In the genomic region with DNA sequence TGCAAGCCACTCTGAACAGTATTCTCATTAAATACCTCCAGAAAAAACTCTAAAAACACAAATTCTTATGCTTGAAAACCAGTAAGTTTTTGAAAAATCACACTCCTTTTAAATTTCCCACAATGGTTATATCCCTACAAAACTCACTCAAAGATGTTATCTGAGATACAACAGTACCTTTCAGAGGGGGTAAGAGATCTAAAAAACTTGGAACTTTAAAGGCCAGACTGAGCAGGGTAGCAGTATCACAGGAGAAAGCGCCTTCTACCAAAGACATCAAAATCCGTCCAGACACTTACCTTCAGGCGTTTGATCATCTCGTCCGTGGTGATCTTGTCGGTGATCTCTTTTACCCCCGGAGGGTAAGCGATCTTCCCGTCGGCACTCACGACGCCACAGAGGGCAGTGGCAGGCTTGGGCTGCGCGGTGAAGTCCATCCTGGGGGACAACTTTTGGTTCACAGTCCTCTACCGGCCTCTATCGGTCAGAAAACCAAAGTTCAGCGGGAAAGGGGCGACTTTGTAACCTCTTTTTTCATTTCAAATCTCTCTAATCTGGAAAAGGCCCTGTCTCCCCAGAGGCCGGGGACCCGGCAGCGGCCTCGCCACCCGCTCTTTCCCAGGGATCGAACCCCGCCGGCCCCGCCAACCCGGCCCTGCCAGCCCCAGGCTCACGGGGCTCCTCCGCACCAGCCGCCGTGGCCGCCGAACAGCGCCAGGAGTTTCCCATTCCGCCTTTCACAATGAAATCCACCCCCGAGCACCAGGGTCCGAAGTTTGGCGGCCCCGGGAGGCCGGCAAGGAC, we compare ENCODE assay signal across 8 cellular contexts. TPM values are rescaled to one million over a fixed set of nuclear protein-coding genes. Genes with fewer than 3 reads are reported as not detected.
A peak's percentile ranks its signal among the peaks of the same experiment; 100 is the strongest.
DNase-seq lines count a peak whose midpoint lies in the region; ATAC-seq, FAIRE-seq and TF ChIP-seq lines count a peak whose summit lies in the region.

No MANE protein-coding gene starts in this region.

- peak overlapping the region; percentile 61 to 97 (median 95) for H3K4me3 ChIP-seq in pancreas
- H3K4me3 ChIP-seq in thyroid gland (replicated peaks in 1 of 3), result peak overlapping the region; percentile 90 to 95 (median 95)

- DNase-seq in EL (peak; percentile 87), NCI-H1105 treated with DMSO at 0.1 percent for 48 hours (lab: John Stamatoyannopoulos, UW) (peak; percentile 64), SW 1271 (lab: John Stamatoyannopoulos, UW) (peak; percentile 72 to 88), cardiac septum (ENCODE audit: low spot score) (peak; percentile 86), pancreas (peak; percentile 66 to 79 (median 76)), thyroid gland (peak; percentile 81)

- no peak for FAIRE-seq in pancreas (lab: Jason Lieb, UNC)

- 1 to 2% (median 1%) methylated on average over 39 to 41 of the region's 41 CpGs for WGBS in adipose tissue, 3 donors
- 1% methylated on average over 41 of the region's 41 CpGs for WGBS in pancreas, 2 donors
- WGBS in thyroid gland, 2 donors, result 1% methylated on average over 25 to 27 of the region's 41 CpGs

- peak; percentile 61 to 76 (median 66) for TF ChIP-seq CTCF in pancreas (IDR thresholded peaks at IDR 0.05)
- TF ChIP-seq CTCF in thyroid gland (IDR thresholded peaks at IDR 0.05), result peak; percentile 53 to 93 (median 87)

- TF ChIP-seq POLR2A in thyroid gland (IDR thresholded peaks at IDR 0.05), result no peak

- peak; percentile 28 for ATAC-seq in HG02588 (IDR thresholded peaks at IDR 0.05; ENCODE audit: unreplicated experiment)
- ATAC-seq in pancreas, result peak; percentile 70 to 88 (median 77)

- H3K27me3 ChIP-seq in pancreas (no peaks in the 10 kb centered on the region), thyroid gland (no peaks in the 10 kb centered on the region)

- H3K36me3 ChIP-seq in pancreas (peaks cover 0 to 13% (median 5%) of the 10 kb centered on the region in 3 donors), thyroid gland (peaks cover 6% of the 10 kb centered on the region in 2 donors)

- intact Hi-C loops in cardiac septum (cut with DNase I) (loop anchor here (1.0 to 5.0 kb wide), 5 partner anchors 54 to 508 kb away; a partner anchor contains a TSS), pancreas (cut with DNase I) (loop anchor here in 1 of 3 donors (10.0 kb wide), 1 partner anchor 282 kb away; a partner anchor contains a TSS), thyroid gland (cut with DNase I) (loop anchor here (5.0 to 10.0 kb wide), 2 partner anchors 279 to 452 kb away; a partner anchor contains a TSS)

- H3K4me1 ChIP-seq in pancreas (peaks cover 7 to 24% (median 9%) of the 10 kb centered on the region in 3 donors), thyroid gland (peaks cover 14 to 16% of the 10 kb centered on the region in 2 donors)

- H3K27ac ChIP-seq in adipose tissue (ENCODE audit: low read depth, low read length), result peak overlapping the region; percentile 66
- H3K27ac ChIP-seq in pancreas, result peak overlapping the region; percentile 72 to 93 (median 86)
- peak overlapping the region; percentile 96 to 98 (median 98) for H3K27ac ChIP-seq in thyroid gland

- peaks cover 0 to 3% (median 0%) of the 10 kb centered on the region in 4 donors for H3K9me3 ChIP-seq in pancreas
- H3K9me3 ChIP-seq in thyroid gland, result no peaks in the 10 kb centered on the region

RNA-seq across cellular contexts. Expression of a gene that starts 1.4 kb away (rescaled TPM):
- polyA plus RNA-seq in adipose tissue (10 to 100 TPM; 13.7 to 20.9 (median 17.0) TPM), pancreas (10 to 100 TPM; 12.1 to 12.2 TPM)
- total RNA-seq in cardiac septum (33.1 TPM), pancreas (10 to 100 TPM; 24.4 to 42.6 (median 28.9) TPM), thyroid gland (100 to 1,000 TPM in 2 of 4 donors, 10 to 100 TPM in 2; 92.3 to 133 (median 103) TPM)

Comparison
In these comparisons a context has a peak if more than half of its experiments do, and no peak if none do; other contexts are left out.
1. Peak in every context shown above with its lines: DNase-seq, ATAC-seq, H3K4me3 ChIP-seq and H3K27ac ChIP-seq.